Comparison of ENCODE assay signal across 9 cellular contexts in genomic region chr19:48102870-48103751, GRCh38. TPM values are rescaled to one million over a fixed set of nuclear protein-coding genes. Genes with fewer than 3 reads are reported as not detected.
DNase-seq lines count a peak whose midpoint lies in the region; ATAC-seq and TF ChIP-seq lines count a peak whose summit lies in the region.
"Had no signal": no experiment of that assay in that cellular context is flagged by ENCODE, and none has a peak within 500 bp of the region (broad histone marks: within the 10 kb centered on the region; RNA-seq: fewer than 3 reads in every experiment).

No MANE protein-coding gene starts in this region.

- TF ChIP-seq CTCF in CD8-positive, alpha-beta T cell (IDR thresholded peaks at IDR 0.05): peak; percentile 51
- peak; percentile 47 for TF ChIP-seq CTCF in HEK293 (tag by site-specific recombination; IDR thresholded peaks at IDR 0.05)
- peak; percentile 93 for TF ChIP-seq CTCF in PC-9 (conservative IDR thresholded peaks at IDR 0.05)
- TF ChIP-seq CTCF in breast epithelium (IDR thresholded peaks at IDR 0.05): peak in 2 of 3 donors; percentile 36 to 46

- no peaks in the 10 kb centered on the region for H3K27me3 Mint-ChIP-seq in CD8-positive, alpha-beta T cell (ENCODE audit: low read depth)

- H2AFZ ChIP-seq in PC-9: no peak overlapping the region

- no peaks in the 10 kb centered on the region for H3K4me1 ChIP-seq in CD8-positive, alpha-beta T cell (ENCODE audit: insufficient read depth, low read length)
- H3K4me1 ChIP-seq in HEK293 (ENCODE audit: control insufficient read depth, insufficient read depth, low read length) (0 out of 2 replicates have a peak, but pooled peaks cover 4% of the 10 kb centered on the region), PC-9 (replicated peaks; ENCODE audit: insufficient read depth) (no peaks in the 10 kb centered on the region), breast epithelium (no peaks in the 10 kb centered on the region), mesendoderm (ENCODE audit: control insufficient read depth, low read depth, low read length) (no peaks in the 10 kb centered on the region)

- ATAC-seq in CD8-positive, alpha-beta T cell: no peak
- ATAC-seq in HG03521 (IDR thresholded peaks at IDR 0.05; ENCODE audit: unreplicated experiment): no peak

- H3K27ac Mint-ChIP-seq in CD8-positive, alpha-beta T cell: no peak overlapping the region

- peaks cover 4% of the 10 kb centered on the region; the same call in 1 of the 2 replicates for H3F3A ChIP-seq in PC-9 (ENCODE audit: insufficient read depth, low read depth)

- no TSS peak for BruUV-seq in PC-9 (replicated peaks; lab: Mats Ljungman, UMichigan)

- H2BK5ac ChIP-seq in mesendoderm (ENCODE audit: low read length): no peak overlapping the region

- intact Hi-C loops in CD8-positive, alpha-beta T cell (cut with DNase I, micrococcal nuclease): no loop called here
- intact Hi-C loops in PC-9 (cut with micrococcal nuclease; ENCODE audit: unreplicated experiment) (no loop called here), breast epithelium (cut with DNase I; ENCODE audit: low total_unique reads) (no loop called here)

- no peak overlapping the region for H3K4me3 Mint-ChIP-seq in CD8-positive, alpha-beta T cell

- no peak overlapping the region for H2BK120ac ChIP-seq in mesendoderm (ENCODE audit: low read depth, low read length)

- no peak overlapping the region for H3K4ac ChIP-seq in mesendoderm (ENCODE audit: low read depth, low read length)

- H3K79me2 ChIP-seq in PC-9 (ENCODE audit: low read depth): no peaks in the 10 kb centered on the region
- H3K79me2 ChIP-seq in mesendoderm (ENCODE audit: control insufficient read depth, insufficient read depth, low read length): no peaks in the 10 kb centered on the region

- H3K4me2 ChIP-seq in PC-9: 0 out of 2 replicates have a peak overlapping the region, but pooled peaks have one; percentile 12
- no peak overlapping the region for H3K4me2 ChIP-seq in mesendoderm (ENCODE audit: low read length)

- H3K56ac ChIP-seq in mesendoderm (ENCODE audit: low read length): peak overlapping the region; percentile 42

- POLR2A ChIA-PET in CD8-positive, alpha-beta T cell (lab: Charles Lee): no interaction called here
- POLR2A ChIA-PET in HEK293 (lab: Yijun Ruan, JAX): interaction anchor here (0.5 to 0.7 kb wide), 2 partner anchors 109 to 301 kb away, joined by 6 to 7 read pairs; partner anchors contain the start of gene ELSPBP1
- POLR2A ChIA-PET in PC-9 (lab: Charles Lee; ENCODE audit: unreplicated experiment): interaction anchor here (0.5 kb wide), 1 partner anchor 275 kb away, joined by 45 read pairs; no protein-coding TSS in a partner anchor

- no peak overlapping the region for H3K18ac ChIP-seq in mesendoderm (ENCODE audit: low read length)

- H3K4me1 Mint-ChIP-seq in CD8-positive, alpha-beta T cell (ENCODE audit: low read depth): peaks cover 2% of the 10 kb centered on the region

- no peak overlapping the region for H4K5ac ChIP-seq in mesendoderm (ENCODE audit: low read length)

- H3K36me3 Mint-ChIP-seq in CD8-positive, alpha-beta T cell: no peaks in the 10 kb centered on the region

- H2BK15ac ChIP-seq in mesendoderm (replicated peaks; ENCODE audit: low read depth): no peak overlapping the region

- CTCF ChIA-PET in CD8-positive, alpha-beta T cell (lab: Charles Lee): interaction anchor here (0.9 to 3.1 kb wide), 3 partner anchors 13 to 943 kb away, joined by 3 to 6 read pairs (median 3); no protein-coding TSS in a partner anchor
- CTCF ChIA-PET in HEK293 (lab: Yijun Ruan, JAX) (interaction anchor here (0.7 to 13.5 kb wide), 32 partner anchors 8 to 189 kb away, joined by 3 to 276 read pairs (median 6); partner anchors contain the start of genes ELSPBP1 and PLA2G4C), PC-9 (lab: Charles Lee) (interaction anchor here (0.5 kb wide), 1 partner anchor 268 kb away, joined by 3 read pairs; no protein-coding TSS in a partner anchor)

- no peak overlapping the region for H3K4me3 ChIP-seq in CD8-positive, alpha-beta T cell (ENCODE audit: low read depth, low read length)
- H3K4me3 ChIP-seq in HEK293 (ENCODE audit: low read depth, low read length): no peak overlapping the region
- H3K4me3 ChIP-seq in PC-9: no peak overlapping the region
- H3K4me3 ChIP-seq in breast epithelium: no peak overlapping the region
- H3K4me3 ChIP-seq in mesendoderm (ENCODE audit: low read length): no peak overlapping the region
- H3K4me3 ChIP-seq: SK-N-MC had no signal

- H3K79me1 ChIP-seq in mesendoderm (ENCODE audit: low read length): no peaks in the 10 kb centered on the region

- no peaks in the 10 kb centered on the region for H3K9me2 ChIP-seq in PC-9 (ENCODE audit: insufficient read depth)

- whole genome bisulfite sequencing in mesendoderm (ENCODE audit: extremely low coverage, insufficient coverage, low lambda C conversion rate): no CpG with 5 or more reads among the region's 13 CpGs

- no peak overlapping the region for H2AK5ac ChIP-seq in mesendoderm (ENCODE audit: low read length)

- H3K27ac ChIP-seq in CD8-positive, alpha-beta T cell (ENCODE audit: low read depth, low read length): no peak overlapping the region
- H3K27ac ChIP-seq in HEK293 (ENCODE audit: extremely low read depth, low read depth, low read length) (no peak overlapping the region), PC-9 (no peak overlapping the region), breast epithelium (no peak overlapping the region), mesendoderm (ENCODE audit: low read depth, low read length) (no peak overlapping the region)
- H3K27ac ChIP-seq: SK-N-MC had no signal

- H4K8ac ChIP-seq in mesendoderm (ENCODE audit: low read depth, low read length): no peak overlapping the region

- peak overlapping the region; percentile 38 for H3K9ac ChIP-seq in mesendoderm (ENCODE audit: low read length)

- H3K36me3 ChIP-seq in CD8-positive, alpha-beta T cell (ENCODE audit: insufficient read depth, low read length): no peaks in the 10 kb centered on the region
- H3K36me3 ChIP-seq in HEK293 (ENCODE audit: control insufficient read depth in 2 of 2, insufficient read depth in 1 of 2, low read length in 2 of 2) (no peaks in the 10 kb centered on the region), PC-9 (ENCODE audit: low read depth) (no peaks in the 10 kb centered on the region), breast epithelium (no peaks in the 10 kb centered on the region), mesendoderm (ENCODE audit: control insufficient read depth, insufficient read depth, low read length) (no peaks in the 10 kb centered on the region)

- H3K9me3 ChIP-seq in CD8-positive, alpha-beta T cell (ENCODE audit: low read length): no peaks in the 10 kb centered on the region
- H3K9me3 ChIP-seq in HEK293 (ENCODE audit: control insufficient read depth, insufficient read depth, low read depth, low read length) (no peaks in the 10 kb centered on the region), PC-9 (ENCODE audit: insufficient read depth, low read depth) (no peaks in the 10 kb centered on the region), breast epithelium (no peaks in the 10 kb centered on the region)

- H3K9me3 Mint-ChIP-seq in CD8-positive, alpha-beta T cell: no peaks in the 10 kb centered on the region

- peak in 2 of 7 experiments; percentile 35 to 37 for DNase-seq in CD8-positive, alpha-beta T cell
- DNase-seq in PC-9 (peak; percentile 31 to 61), breast epithelium (ENCODE audit: low spot score in 2 of 2) (no peak), mesendoderm (peak; percentile 74), NCI-H1694 (lab: John Stamatoyannopoulos, UW) (no peak), NCI-H1694 treated with DMSO at 0.1 percent for 48 hours (lab: John Stamatoyannopoulos, UW) (no peak)

- TF ChIP-seq POLR2A in breast epithelium (IDR thresholded peaks at IDR 0.05): no peak

- H3K27me3 ChIP-seq in CD8-positive, alpha-beta T cell (ENCODE audit: insufficient read depth, low read length): no peaks in the 10 kb centered on the region
- H3K27me3 ChIP-seq in PC-9 (ENCODE audit: insufficient read depth, low read depth) (no peaks in the 10 kb centered on the region; the same call in 1 of the 2 replicates), breast epithelium (no peaks in the 10 kb centered on the region), mesendoderm (ENCODE audit: insufficient read depth, low read length, poor library complexity) (no peaks in the 10 kb centered on the region)

- H3K23ac ChIP-seq in mesendoderm (ENCODE audit: low read length): no peak overlapping the region

- no peaks in the 10 kb centered on the region for H4K20me1 ChIP-seq in PC-9 (ENCODE audit: insufficient read depth)

TF ChIP-seq in HEK293, 187 proteins besides CTCF, POLR2A, EP300 and RAD21 (continues in another document):
- no peak for TF ChIP-seq TSHZ1 (tag by site-specific recombination; IDR thresholded peaks at IDR 0.05; ENCODE audit: borderline replicate concordance)
- TF ChIP-seq ZNF146 (tag by site-specific recombination; IDR thresholded peaks at IDR 0.05): no peak
- TF ChIP-seq ZNF571 (tag by site-specific recombination; IDR thresholded peaks at IDR 0.05): no peak

RNA-seq across cellular contexts. Expression of gene PLA2G4C, which starts 7.5 kb away (rescaled TPM):
- 1 to 10 TPM in 1 of 2 experiments, under 1 TPM in 1; 0.73 to 1.1 TPM for total RNA-seq in CD8-positive, alpha-beta T cell
- total RNA-seq in PC-9 (2021) (1.2 TPM in 1 of 2 replicates, not detected in the other), breast epithelium (10 to 100 TPM in 1 of 3 donors, 1 to 10 TPM in 2; 2.6 to 10.5 (median 5.1) TPM)
- 5.3 TPM for polyA plus RNA-seq in mesendoderm (2013, experiment 1 of 2)
- 5.0 TPM for polyA plus RNA-seq in mesendoderm (2013, experiment 2 of 2)

RNA-seq across cellular contexts. Expression of gene CABP5, which starts 59.2 kb away (rescaled TPM):
- not detected for total RNA-seq in CD8-positive, alpha-beta T cell
- total RNA-seq in PC-9 (2021) (not detected in 2 replicates), breast epithelium (not detected)
- polyA plus RNA-seq in mesendoderm (2013, experiment 1 of 2): not detected
- polyA plus RNA-seq in mesendoderm (2013, experiment 2 of 2): not detected

Comparison
In these comparisons a context has a peak if more than half of its experiments do, and no peak if none do; other contexts are left out.
1. DNase-seq: peak in PC-9 (2 of 2) and mesendoderm (single experiment); none in breast epithelium (0 of 2), NCI-H1694 (single experiment) and NCI-H1694 treated with DMSO at 0.1 percent for 48 hours (single experiment).
2. CTCF ChIP-seq: peak in every context shown above with its lines; median percentile 93 in PC-9; 51 in CD8-positive, alpha-beta T cell; 47 in HEK293; 41 in breast epithelium.